1 cellular context compared by ENCODE assay signal in genomic region chr11:113195728-113196127, GRCh38.
TF ChIP-seq lines count a peak whose summit lies in the region.

No MANE protein-coding gene starts in this region.

TF ChIP-seq in HepG2, 621 proteins besides CTCF, POLR2A, EP300 and RAD21 (continued from another document):
- no peak for TF ChIP-seq GRHL1 (CRISPR knock-in tag; conservative IDR thresholded peaks at IDR 0.05)
- no peak for TF ChIP-seq MEF2D (CRISPR knock-in tag; IDR thresholded peaks at IDR 0.05)
- 0 out of 2 replicates have a peak, but pooled peaks have one; percentile 26 for TF ChIP-seq ZNF460 (CRISPR knock-in tag; IDR thresholded peaks at IDR 0.05; ENCODE audit: borderline replicate concordance)
- TF ChIP-seq IRF2 (CRISPR knock-in tag; IDR thresholded peaks at IDR 0.05) = no peak
- no peak for TF ChIP-seq ZSCAN21 (CRISPR knock-in tag; IDR thresholded peaks at IDR 0.05; ENCODE audit: borderline replicate concordance)
- no peak for TF ChIP-seq TEAD2 (CRISPR knock-in tag; IDR thresholded peaks at IDR 0.05)
TF ChIP-seq in HepG2: peak in this region for 22.
